1 cellular context compared by ENCODE assay signal in the genomic region with DNA sequence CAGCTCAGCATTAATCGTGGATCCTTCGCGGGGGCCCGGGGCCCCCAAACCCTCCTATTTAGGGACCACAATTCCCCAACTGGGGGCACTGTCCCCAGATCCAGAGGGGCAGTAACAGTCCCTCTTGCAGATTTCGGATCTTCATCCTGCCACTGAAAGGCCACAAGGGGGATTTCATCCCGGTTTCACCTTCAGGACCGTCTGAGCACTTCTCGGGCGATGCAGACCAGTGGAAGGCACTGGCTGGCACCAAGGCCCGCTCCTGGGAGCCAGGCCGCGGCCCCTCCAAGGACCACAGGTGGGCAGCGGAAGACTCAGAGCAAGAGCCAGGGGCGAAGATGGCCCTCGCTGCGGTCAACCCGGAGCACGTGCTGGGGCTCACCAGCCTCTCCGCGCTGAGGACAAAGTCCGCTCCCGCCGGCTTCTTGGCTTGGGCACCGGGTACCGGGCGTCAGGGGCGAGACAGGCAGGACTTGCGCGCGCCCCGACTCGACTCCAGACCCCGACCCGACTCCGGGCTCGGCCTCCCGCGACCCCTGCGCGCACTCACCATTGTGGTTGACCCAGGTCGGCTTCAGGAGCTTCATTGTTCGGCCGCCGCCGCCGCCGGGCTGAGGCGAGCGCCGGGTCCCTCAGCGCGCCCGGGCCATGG.
A peak's percentile ranks its signal among the peaks of the same experiment; 100 is the strongest.
TF ChIP-seq lines count a peak whose summit lies in the region.

No MANE protein-coding gene starts in this region.

TF ChIP-seq in H1, 55 proteins besides CTCF, POLR2A, EP300 and RAD21:
- TF ChIP-seq GABPA (IDR thresholded peaks at IDR 0.05; ENCODE audit: borderline replicate concordance, insufficient read depth, low read length) (no peak), PHF8 (conservative IDR thresholded peaks at IDR 0.05; ENCODE audit: low read depth, low read length) (peak; percentile 31; the same call in 1 of the 2 replicates), TBP (IDR thresholded peaks at IDR 0.05; ENCODE audit: low read depth, low read length) (peak; percentile 47), ASH2L (IDR thresholded peaks at IDR 0.05; ENCODE audit: low read length) (peak; percentile 24), ZNF274 (IDR thresholded peaks at IDR 0.05; ENCODE audit: borderline replicate concordance, extremely low read depth, low read length) (no peak), TAF1 (IDR thresholded peaks at IDR 0.05; ENCODE audit: low read depth, low read length) (peak; percentile 54), POLR2AphosphoS5 (IDR thresholded peaks at IDR 0.05; ENCODE audit: low read depth, low read length) (0 out of 2 replicates have a peak, but pooled peaks have one; percentile 2)
- TF ChIP-seq, protein P1, sequence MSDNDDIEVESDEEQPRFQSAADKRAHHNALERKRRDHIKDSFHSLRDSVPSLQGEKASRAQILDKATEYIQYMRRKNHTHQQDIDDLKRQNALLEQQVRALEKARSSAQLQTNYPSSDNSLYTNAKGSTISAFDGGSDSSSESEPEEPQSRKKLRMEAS (IDR thresholded peaks at IDR 0.05): peak; percentile 93
- TF ChIP-seq, protein P2, sequence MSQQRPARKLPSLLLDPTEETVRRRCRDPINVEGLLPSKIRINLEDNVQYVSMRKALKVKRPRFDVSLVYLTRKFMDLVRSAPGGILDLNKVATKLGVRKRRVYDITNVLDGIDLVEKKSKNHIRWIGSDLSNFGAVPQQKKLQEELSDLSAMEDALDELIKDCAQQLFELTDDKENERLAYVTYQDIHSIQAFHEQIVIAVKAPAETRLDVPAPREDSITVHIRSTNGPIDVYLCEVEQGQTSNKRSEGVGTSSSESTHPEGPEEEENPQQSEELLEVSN (IDR thresholded peaks at IDR 0.05): peak; percentile 63; the same call in 1 of the 2 replicates
TF ChIP-seq in H1: peak in this region for 7.
